In genomic region chr7:464712-465461, GRCh38 we compare ENCODE assay signal across 1 cellular context.
TF ChIP-seq lines count a peak whose summit lies in the region.

No MANE protein-coding gene starts in this region.

TF ChIP-seq in GM23338, 12 proteins besides CTCF, POLR2A, EP300 and RAD21 (continued from another document):
- TF ChIP-seq ZNF462 (CRISPR knock-in tag; IDR thresholded peaks at IDR 0.05), result no peak
- TF ChIP-seq NANOG (IDR thresholded peaks at IDR 0.05; ENCODE audit: borderline replicate concordance), result no peak
- no peak for TF ChIP-seq ZNF331 (CRISPR knock-in tag; IDR thresholded peaks at IDR 0.05; ENCODE audit: low read depth)
- TF ChIP-seq POLR2AphosphoS5 (IDR thresholded peaks at IDR 0.05; ENCODE audit: low read depth), result no peak
- TF ChIP-seq EZH2phosphoT487 (IDR thresholded peaks at IDR 0.05; ENCODE audit: unreplicated experiment), result no peak
